In genomic region chr7:139389774-139390173, GRCh38 we compare ENCODE assay signal across 15 cellular contexts. TPM values are rescaled to one million over a fixed set of nuclear protein-coding genes. Genes with fewer than 3 reads are reported as not detected.
DNase-seq lines count a peak whose midpoint lies in the region; ATAC-seq, FAIRE-seq and TF ChIP-seq lines count a peak whose summit lies in the region.
"Had no signal": no experiment of that assay in that cellular context is flagged by ENCODE, and none has a peak within 500 bp of the region (broad histone marks: within the 10 kb centered on the region; RNA-seq: fewer than 3 reads in every experiment).

No MANE protein-coding gene starts in this region.

- no peak overlapping the region for H3K27ac ChIP-seq in HepG2 (ENCODE audit: extremely low read length, insufficient read depth, low read length)
- H3K27ac ChIP-seq in right lobe of liver = no peak overlapping the region
- H3K27ac ChIP-seq in trophoblast cell (ENCODE audit: low read depth, low read length) = no peak overlapping the region
- H3K27ac ChIP-seq: BLaER1 treated with 17β-estradiol and CSF1 and Interleukin-3, amounts not matched to agents 10 nM and 100 nM; GM23248 had no signal

- no peak overlapping the region for H4K8ac ChIP-seq in trophoblast cell (ENCODE audit: low read depth, low read length)

- no peaks in the 10 kb centered on the region for H3K4me1 Mint-ChIP-seq in WTC11

- no peak for TF ChIP-seq RAD21 in HepG2 (CRISPR knock-in tag; IDR thresholded peaks at IDR 0.05)

- H3K4me3 ChIP-seq in HepG2 (replicated peaks in 1 of 3; ENCODE audit: insufficient read depth in 1 of 3, low read depth in 2 of 3, low read length in 3 of 3) (no peak overlapping the region), right lobe of liver (no peak overlapping the region), trophoblast cell (ENCODE audit: low read depth, low read length) (no peak overlapping the region)
- H3K4me3 ChIP-seq: BLaER1 treated with 17β-estradiol and CSF1 and Interleukin-3, amounts not matched to agents 10 nM and 100 nM; GM23248; HAP-1 had no signal

- no peaks in the 10 kb centered on the region for H3K9me3 ChIP-seq in HepG2 (ENCODE audit: low read length)
- no peaks in the 10 kb centered on the region for H3K9me3 ChIP-seq in right lobe of liver
- H3K9me3 ChIP-seq in trophoblast cell (ENCODE audit: insufficient read depth, low read depth, low read length) = no peaks in the 10 kb centered on the region
- H3K9me3 ChIP-seq: BLaER1 treated with 17β-estradiol and CSF1 and Interleukin-3, amounts not matched to agents 10 nM and 100 nM; HAP-1 had no signal

- no peaks in the 10 kb centered on the region; the same call in 1 of the 2 replicates for H3K9me3 Mint-ChIP-seq in WTC11
- H3K9me3 Mint-ChIP-seq: CD8-positive, alpha-beta T cell had no signal

- H3K36me3 Mint-ChIP-seq in WTC11 = peaks cover 47% of the 10 kb centered on the region

- no peak overlapping the region for H3K14ac ChIP-seq in trophoblast cell (ENCODE audit: low read length)

- H3K27me3 ChIP-seq in HepG2 (ENCODE audit: control insufficient read depth in 1 of 2, insufficient read depth in 2 of 2, low read length in 2 of 2) (no peaks in the 10 kb centered on the region), right lobe of liver (no peaks in the 10 kb centered on the region), trophoblast cell (ENCODE audit: insufficient read depth, low read length) (no peaks in the 10 kb centered on the region)
- H3K27me3 ChIP-seq: BLaER1 treated with 17β-estradiol and CSF1 and Interleukin-3, amounts not matched to agents 10 nM and 100 nM had no signal

- no peak for TF ChIP-seq CTCF in HepG2 (CRISPR knock-in tag; IDR thresholded peaks at IDR 0.05)
- no peak for TF ChIP-seq CTCF in right lobe of liver (IDR thresholded peaks at IDR 0.05)
- TF ChIP-seq CTCF in WTC11 (IDR thresholded peaks at IDR 0.05) = no peak

- WGBS in HepG2 (ENCODE audit: low lambda C conversion rate) = 100% methylated on average over 2 of the region's 2 CpGs
- 88% methylated on average over 1 of the region's 2 CpGs for WGBS in right lobe of liver (ENCODE audit: insufficient coverage, low coverage, low lambda C conversion rate, missing lambda C conversion rate)
- WGBS in trophoblast cell (ENCODE audit: extremely low coverage, insufficient coverage, insufficient read length) = no CpG with 5 or more reads among the region's 2 CpGs

- intact Hi-C loops in HepG2 (cut with micrococcal nuclease; ENCODE audit: unreplicated experiment) (no loop called here), right lobe of liver (cut with DNase I) (no loop called here)

- H3K79me2 ChIP-seq in HepG2 (ENCODE audit: insufficient read depth, low read length) = peaks cover 46% of the 10 kb centered on the region
- no peaks in the 10 kb centered on the region for H3K79me2 ChIP-seq in trophoblast cell (ENCODE audit: control insufficient read depth, insufficient read depth, low read length, poor library complexity)

- BruUV-seq in HepG2 (replicated peaks; lab: Mats Ljungman, UMichigan) = no TSS peak

- ATAC-seq in HepG2 (no peak), right lobe of liver (no peak), WTC11 (no peak)
- ATAC-seq: CD8-positive, alpha-beta T cell had no signal

- H4K12ac ChIP-seq in trophoblast cell (ENCODE audit: low read depth, low read length) = no peak overlapping the region

- TF ChIP-seq EP300 in HepG2 (IDR thresholded peaks at IDR 0.05; ENCODE audit: low read depth in 2 of 2, low read length in 2 of 2) (no peak), HepG2 (CRISPR knock-in tag; IDR thresholded peaks at IDR 0.05; ENCODE audit: borderline replicate concordance) (no peak)

- no peak overlapping the region for H3K18ac ChIP-seq in trophoblast cell (ENCODE audit: low read length)

- no peak overlapping the region for H3K4me3 Mint-ChIP-seq in WTC11
- H3K4me3 Mint-ChIP-seq: B cell; CD8-positive, alpha-beta T cell had no signal

- H2BK12ac ChIP-seq in trophoblast cell (ENCODE audit: low read length) = no peak overlapping the region

- H3K36me3 ChIP-seq in HepG2 (replicated peaks in 1 of 2; ENCODE audit: control insufficient read depth in 1 of 2, insufficient read depth in 2 of 2, low read length in 2 of 2) = peaks cover 11 to 41% of the 10 kb centered on the region in 2 experiments
- peaks cover 0 to 30% (median 13%) of the 10 kb centered on the region in 4 donors for H3K36me3 ChIP-seq in right lobe of liver
- H3K36me3 ChIP-seq in trophoblast cell (ENCODE audit: control insufficient read depth in 1 of 2, insufficient read depth in 2 of 2, low read length in 2 of 2) = peaks cover 6 to 14% of the 10 kb centered on the region in 2 experiments

- H3K4ac ChIP-seq in trophoblast cell (ENCODE audit: low read depth, low read length) = peak overlapping the region; percentile 62

- no peak overlapping the region for H3K27ac Mint-ChIP-seq in WTC11
- H3K27ac Mint-ChIP-seq: B cell; CD8-positive, alpha-beta T cell had no signal

- no peak overlapping the region for H3K23ac ChIP-seq in trophoblast cell (ENCODE audit: low read length)

- H3K27me3 Mint-ChIP-seq in WTC11 (ENCODE audit: low read depth) = no peaks in the 10 kb centered on the region
- H3K27me3 Mint-ChIP-seq: B cell had no signal

- H3K4me2 ChIP-seq in HepG2 (ENCODE audit: low read depth, low read length) (no peak overlapping the region), trophoblast cell (ENCODE audit: low read length) (no peak overlapping the region)
- H3K4me2 ChIP-seq: BLaER1 treated with 17β-estradiol and CSF1 and Interleukin-3, amounts not matched to agents 10 nM and 100 nM had no signal

- no peak overlapping the region for H2AK5ac ChIP-seq in trophoblast cell (ENCODE audit: low read length)

- TF ChIP-seq POLR2A in HepG2 (IDR thresholded peaks at IDR 0.05; ENCODE audit: insufficient read depth in 1 of 2, low read depth in 2 of 2, low read length in 2 of 2) = no peak
- no peak for TF ChIP-seq POLR2A in right lobe of liver (IDR thresholded peaks at IDR 0.05)

- DNase-seq in HepG2 (ENCODE audit: low spot score) (no peak), right lobe of liver (no peak), WTC11 (ENCODE audit: low spot score) (no peak), trophoblast cell (no peak), NCI-H510A treated with DMSO at 0.1 percent for 48 hours (lab: John Stamatoyannopoulos, UW) (no peak), nucleus accumbens (lab: John Stamatoyannopoulos, UW) (no peak), hippocampal formation (lab: John Stamatoyannopoulos, UW) (no peak)
- DNase-seq: Calu3; CD8-positive, alpha-beta T cell; DMS79 treated with DMSO at 0.1 percent for 48 hours; GF-D8; GM23248 had no signal

- in situ Hi-C loops in HepG2 (cut with HindIII; ENCODE audit: extremely low pct_ligation_motif_present, low pct_unique_long_range_greater_than_20kb) = no loop called here

- H3K4me1 ChIP-seq in HepG2 (ENCODE audit: insufficient read depth, low read length) (no peaks in the 10 kb centered on the region), right lobe of liver (no peaks in the 10 kb centered on the region), trophoblast cell (ENCODE audit: control insufficient read depth in 1 of 2, insufficient read depth in 2 of 2, low read length in 2 of 2) (no peaks in the 10 kb centered on the region)
- H3K4me1 ChIP-seq: BLaER1 treated with 17β-estradiol and CSF1 and Interleukin-3, amounts not matched to agents 10 nM and 100 nM; HAP-1 had no signal

- H3K79me1 ChIP-seq in trophoblast cell (ENCODE audit: low read length) = no peaks in the 10 kb centered on the region

- no peak overlapping the region for H3K9ac ChIP-seq in HepG2 (ENCODE audit: insufficient read depth, low read depth, low read length)
- H3K9ac ChIP-seq in trophoblast cell (ENCODE audit: low read length) = no peak overlapping the region
- H3K9ac ChIP-seq: BLaER1 treated with 17β-estradiol and CSF1 and Interleukin-3, amounts not matched to agents 10 nM and 100 nM; GM23248 had no signal

- CTCF ChIA-PET in HepG2 (lab: Yijun Ruan, JAX; ENCODE audit: low intra/inter-chr PET ratio, low total read pairs) = no interaction called here
- CTCF ChIA-PET in WTC11 (lab: Charles Lee) = interaction anchor here (0.8 kb wide), 1 partner anchor 45 kb away, joined by 3 read pairs; no protein-coding TSS in a partner anchor

- H2AFZ ChIP-seq in HepG2 (ENCODE audit: low read length) (no peak overlapping the region), trophoblast cell (ENCODE audit: insufficient read depth, low read length, poor library complexity) (no peak overlapping the region)
- H2AFZ ChIP-seq: GM23248 had no signal

- H2BK5ac ChIP-seq in trophoblast cell (ENCODE audit: low read depth, low read length, poor library complexity) = no peak overlapping the region

- no peak overlapping the region for H2BK120ac ChIP-seq in trophoblast cell (ENCODE audit: insufficient read depth, low read length, poor library complexity)

- peaks cover 9% of the 10 kb centered on the region for H4K20me1 ChIP-seq in HepG2 (ENCODE audit: insufficient read depth, low read length)

- H4K91ac ChIP-seq in trophoblast cell (ENCODE audit: low read depth, low read length) = no peak overlapping the region

- no peak for FAIRE-seq in HepG2 (lab: Jason Lieb, UNC)

- POLR2A ChIA-PET in HepG2 (lab: Yijun Ruan, JAX) (no interaction called here), WTC11 (lab: Charles Lee) (no interaction called here)

RNA-seq across cellular contexts. Expression of gene LUC7L2, which starts 30.1 kb away (rescaled TPM):
- total RNA-seq in HepG2 (2016; rRNA removed; fragmentation: Illumina TruSeq; extraction: Trizol) (50.7 and 59.5 TPM in 2 replicates), right lobe of liver (10 to 100 TPM; 23.2 to 40.0 (median 36.3) TPM), WTC11 (2021) (91.0 to 94.4 TPM (median 92.4 TPM) in 3 replicates)
- 9.4 and 13.3 TPM in 2 replicates for total RNA-seq in HepG2 (2016; cell fraction: cytosol; rRNA removed; fragmentation: Illumina TruSeq; extraction: Trizol; ENCODE audit: low read depth)
- total RNA-seq in HepG2 (2016; cell fraction: insoluble cytoplasmic fraction; rRNA removed; fragmentation: Illumina TruSeq; extraction: Trizol) = 50.6 and 54.5 TPM in 2 replicates
- total RNA-seq in HepG2 (2016; cell fraction: membrane; rRNA removed; fragmentation: Illumina TruSeq; extraction: Trizol) = 19.2 and 24.0 TPM in 2 replicates
- total RNA-seq in HepG2 (2016; cell fraction: nucleus; rRNA removed; fragmentation: Illumina TruSeq; extraction: Trizol) = 50.0 and 54.9 TPM in 2 replicates
- 15.9 and 17.9 TPM in 2 replicates for polyA plus RNA-seq in HepG2 (2011; rRNA removed)
- polyA plus RNA-seq in HepG2 (2011; cell fraction: cytosol; rRNA removed) = 9.5 and 11.8 TPM in 2 replicates
- 57.7 and 73.4 TPM in 2 replicates for polyA plus RNA-seq in HepG2 (2011; cell fraction: nucleus; rRNA removed)
- 25.8 and 32.8 TPM in 2 replicates for polyA plus RNA-seq in HepG2 (2012)
- polyA plus RNA-seq in HepG2 (2016; cell fraction: cytosol; fragmentation: Illumina TruSeq; extraction: Trizol; ENCODE audit: low read depth) = 3.1 and 3.2 TPM in 2 replicates
- polyA plus RNA-seq in HepG2 (2016; cell fraction: insoluble cytoplasmic fraction; fragmentation: Illumina TruSeq; extraction: Trizol; ENCODE audit: low read depth) = 56.2 and 61.3 TPM in 2 replicates
- polyA plus RNA-seq in HepG2 (2016; cell fraction: membrane; fragmentation: Illumina TruSeq; extraction: Trizol; ENCODE audit: low read depth) = 9.0 and 10.3 TPM in 2 replicates
- 70.2 and 76.0 TPM in 2 replicates for polyA plus RNA-seq in HepG2 (2016; cell fraction: nucleus; fragmentation: Illumina TruSeq; extraction: Trizol; ENCODE audit: insufficient read depth, low read depth)
- polyA minus RNA-seq in HepG2 (2011; rRNA and poly(A)+ RNA removed; ENCODE audit: low replicate concordance) = 25.3 and 62.6 TPM in 2 replicates
- 11.8 and 15.0 TPM in 2 replicates for polyA minus RNA-seq in HepG2 (2011; cell fraction: cytosol; rRNA and poly(A)+ RNA removed)
- 91.1 and 123 TPM in 2 replicates for polyA minus RNA-seq in HepG2 (2011; cell fraction: nucleus; rRNA and poly(A)+ RNA removed)
- 55.6 and 55.7 TPM in 2 replicates for polyA plus RNA-seq in trophoblast cell (2013)

RNA-seq across cellular contexts. Expression of gene FMC1, which starts 48.6 kb away (rescaled TPM):
- total RNA-seq in HepG2 (2016; rRNA removed; fragmentation: Illumina TruSeq; extraction: Trizol) = 50.7 and 59.2 TPM in 2 replicates
- 9.0 and 17.2 TPM in 2 replicates for total RNA-seq in HepG2 (2016; cell fraction: cytosol; rRNA removed; fragmentation: Illumina TruSeq; extraction: Trizol; ENCODE audit: low read depth)
- 53.0 and 54.3 TPM in 2 replicates for total RNA-seq in HepG2 (2016; cell fraction: insoluble cytoplasmic fraction; rRNA removed; fragmentation: Illumina TruSeq; extraction: Trizol)
- total RNA-seq in HepG2 (2016; cell fraction: membrane; rRNA removed; fragmentation: Illumina TruSeq; extraction: Trizol) = 10.5 and 14.1 TPM in 2 replicates
- total RNA-seq in HepG2 (2016; cell fraction: nucleus; rRNA removed; fragmentation: Illumina TruSeq; extraction: Trizol) = 17.0 and 26.9 TPM in 2 replicates
- 37.3 and 39.2 TPM in 2 replicates for polyA plus RNA-seq in HepG2 (2011; rRNA removed)
- polyA plus RNA-seq in HepG2 (2011; cell fraction: cytosol; rRNA removed) = 39.8 and 50.1 TPM in 2 replicates
- polyA plus RNA-seq in HepG2 (2011; cell fraction: nucleus; rRNA removed) = 10.2 and 10.4 TPM in 2 replicates
- polyA plus RNA-seq in HepG2 (2012) = 27.8 and 33.2 TPM in 2 replicates
- polyA plus RNA-seq in HepG2 (2016; cell fraction: cytosol; fragmentation: Illumina TruSeq; extraction: Trizol; ENCODE audit: low read depth) = 6.3 and 9.9 TPM in 2 replicates
- 35.3 and 35.8 TPM in 2 replicates for polyA plus RNA-seq in HepG2 (2016; cell fraction: insoluble cytoplasmic fraction; fragmentation: Illumina TruSeq; extraction: Trizol; ENCODE audit: low read depth)
- 7.3 and 7.8 TPM in 2 replicates for polyA plus RNA-seq in HepG2 (2016; cell fraction: membrane; fragmentation: Illumina TruSeq; extraction: Trizol; ENCODE audit: low read depth)
- 19.2 and 21.0 TPM in 2 replicates for polyA plus RNA-seq in HepG2 (2016; cell fraction: nucleus; fragmentation: Illumina TruSeq; extraction: Trizol; ENCODE audit: insufficient read depth, low read depth)
- polyA minus RNA-seq in HepG2 (2011; rRNA and poly(A)+ RNA removed; ENCODE audit: low replicate concordance) = 14.9 and 26.4 TPM in 2 replicates
- polyA minus RNA-seq in HepG2 (2011; cell fraction: cytosol; rRNA and poly(A)+ RNA removed) = 3.2 and 3.4 TPM in 2 replicates
- polyA minus RNA-seq in HepG2 (2011; cell fraction: nucleus; rRNA and poly(A)+ RNA removed) = 4.1 TPM in 2 replicates
- total RNA-seq in right lobe of liver = 10 to 100 TPM in 2 of 6 experiments, 1 to 10 TPM in 4; 4.4 to 17.7 (median 6.2) TPM
- total RNA-seq in WTC11 (2021) = 14.3 to 16.7 TPM (median 16.3 TPM) in 3 replicates
- 27.6 and 28.9 TPM in 2 replicates for polyA plus RNA-seq in trophoblast cell (2013)

Comparison
In these comparisons a context has a peak if more than half of its experiments do, and no peak if none do; other contexts are left out.
1. Of the 50 proteins assayed by ChIP-seq in both HepG2 and WTC11: peak only in HepG2: none; only in WTC11: none; in both: ZNF121; in neither: 49.